ENCODE assay signal across 8 cellular contexts in the genomic region with DNA sequence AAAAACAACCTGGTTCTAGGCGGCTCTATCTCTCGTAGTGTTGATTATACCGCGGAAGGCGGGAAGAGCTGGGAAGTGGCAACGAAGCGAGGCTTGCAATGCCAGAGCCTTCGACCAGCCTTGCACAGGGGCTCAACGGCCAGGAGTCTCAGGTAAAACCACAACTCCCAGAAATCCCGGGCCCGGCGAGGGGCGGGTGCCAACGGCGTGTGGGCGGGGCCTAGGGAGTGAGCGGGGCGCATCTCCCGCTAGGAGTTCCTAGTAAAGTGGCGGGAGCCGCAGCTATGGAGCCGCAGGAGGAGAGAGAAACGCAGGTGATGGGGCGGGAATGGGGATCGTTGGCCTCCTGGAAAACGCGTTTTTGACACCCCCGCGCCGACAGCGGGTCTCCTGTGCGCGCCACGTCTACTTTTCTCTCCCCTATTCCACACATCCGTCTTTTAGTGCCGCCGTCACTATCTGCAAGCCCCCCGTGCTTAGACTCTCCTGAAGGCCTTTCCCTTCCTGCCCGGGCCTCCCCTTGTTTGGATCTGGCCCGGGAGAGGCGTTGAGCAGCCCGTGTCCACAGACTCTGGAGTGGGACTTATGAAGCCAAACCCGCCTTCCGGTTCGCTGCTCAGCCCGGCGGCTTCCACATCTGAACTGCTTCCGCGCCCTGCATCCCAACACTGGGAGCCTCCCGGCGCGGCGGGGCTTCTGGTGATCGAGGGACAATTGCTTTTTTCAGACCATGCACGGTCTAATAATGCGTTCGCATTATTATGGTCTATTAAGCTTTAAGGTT. TPM values are rescaled to one million over a fixed set of nuclear protein-coding genes. Genes with fewer than 3 reads are reported as not detected.
DNase-seq lines count a peak whose midpoint lies in the region; ATAC-seq and TF ChIP-seq lines count a peak whose summit lies in the region.

A gene with protein sequence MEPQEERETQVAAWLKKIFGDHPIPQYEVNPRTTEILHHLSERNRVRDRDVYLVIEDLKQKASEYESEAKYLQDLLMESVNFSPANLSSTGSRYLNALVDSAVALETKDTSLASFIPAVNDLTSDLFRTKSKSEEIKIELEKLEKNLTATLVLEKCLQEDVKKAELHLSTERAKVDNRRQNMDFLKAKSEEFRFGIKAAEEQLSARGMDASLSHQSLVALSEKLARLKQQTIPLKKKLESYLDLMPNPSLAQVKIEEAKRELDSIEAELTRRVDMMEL (plus strand): TSS at position 258 of the 784 bp plus-strand sequence. CDS start 27 bp downstream, at position 285.

- ATAC-seq in activated naive CD4-positive, alpha-beta T cell treated with anti-CD3 and anti-CD28 coated beads, Interleukin-2, amount 50 U/mL, for 72 hours, result peak; percentile 91 to 93

- H3K4me3 Mint-ChIP-seq in HFFc6, result peak within 1 kb of the TSS; percentile 100

- DNase-seq in GM06990 (ENCODE audit: extremely low read depth, insufficient read length), result peak; percentile 86
- peak; percentile 54 for DNase-seq in HFFc6
- peak; percentile 96 for DNase-seq in NCI-H1092 (lab: John Stamatoyannopoulos, UW)
- DNase-seq in SKM-1 (lab: John Stamatoyannopoulos, UW; ENCODE audit: unreplicated experiment), result peak; percentile 63
- DNase-seq in activated naive CD4-positive, alpha-beta T cell treated with anti-CD3 and anti-CD28 coated beads, Interleukin-2, amount 50 U/mL, for 72 hours (ENCODE audit: low spot score in 2 of 2), result peak; percentile 76 to 78
- DNase-seq in globus pallidus (ENCODE audit: low spot score), result peak; percentile 89
- DNase-seq in nucleus accumbens (lab: John Stamatoyannopoulos, UW), result peak; percentile 43 to 97 (median 86)
- DNase-seq in superior temporal gyrus (ENCODE audit: extremely low spot score), result peak; percentile 95

- TF ChIP-seq CTCF in GM06990 (IDR thresholded peaks at IDR 0.05; ENCODE audit: insufficient read depth, low read length, poor library complexity, severe bottlenecking) (no peak), HFFc6 (IDR thresholded peaks at IDR 0.05) (no peak)

- no peaks in the 10 kb centered on the region for H3K36me3 Mint-ChIP-seq in HFFc6 (ENCODE audit: low read depth)
- H3K36me3 Mint-ChIP-seq in activated naive CD4-positive, alpha-beta T cell treated with anti-CD3 and anti-CD28 coated beads, Interleukin-2, amount 50 U/mL, for 72 hours, result peaks cover 12 to 24% of the 10 kb centered on the region in 2 donors

- no peaks in the 10 kb centered on the region for H3K27me3 ChIP-seq in GM06990 (replicated peaks; ENCODE audit: control insufficient read depth, insufficient read depth, low read length)

- no peaks in the 10 kb centered on the region; the same call in 1 of the 2 replicates for H3K36me3 ChIP-seq in GM06990 (ENCODE audit: control insufficient read depth, insufficient read depth, low read length)

- H3K27me3 Mint-ChIP-seq in HFFc6 (ENCODE audit: insufficient read depth), result no peaks in the 10 kb centered on the region

- H3K27ac Mint-ChIP-seq in HFFc6, result peak within 1 kb of the TSS; percentile 92
- peak within 1 kb of the TSS; percentile 90 to 97 for H3K27ac Mint-ChIP-seq in activated naive CD4-positive, alpha-beta T cell treated with anti-CD3 and anti-CD28 coated beads, Interleukin-2, amount 50 U/mL, for 72 hours

- H3K4me1 Mint-ChIP-seq in HFFc6 (ENCODE audit: low read depth), result peaks cover 10% of the 10 kb centered on the region

- no peaks in the 10 kb centered on the region for H3K9me3 Mint-ChIP-seq in HFFc6
- H3K9me3 Mint-ChIP-seq in activated naive CD4-positive, alpha-beta T cell treated with anti-CD3 and anti-CD28 coated beads, Interleukin-2, amount 50 U/mL, for 72 hours, result no peaks in the 10 kb centered on the region

- peak within 1 kb of the TSS; percentile 99 for H3K4me3 ChIP-seq in GM06990 (replicated peaks; ENCODE audit: low read depth, low read length)

RNA-seq across cellular contexts. Expression of the gene that starts here (rescaled TPM):
- 10 to 100 TPM; 22.7 to 34.8 (median 31.6) TPM for total RNA-seq in HFFc6 (2021; fragmentation: NEBNext Ultra II Directional; extraction: Animal tissue kit (Norgen Biotek cat#: 25700))
- total RNA-seq in activated naive CD4-positive, alpha-beta T cell treated with anti-CD3 and anti-CD28 coated beads, Interleukin-2, amount 50 U/mL, for 72 hours, result 10 to 100 TPM; 54.4 to 61.4 TPM

Comparison
In these comparisons a context has a peak if more than half of its experiments do, and no peak if none do; other contexts are left out.
1. Peak in every context shown above with its lines: DNase-seq, ATAC-seq and H3K4me3 ChIP-seq.